ENCODE assay signal across 27 cellular contexts in the genomic region with DNA sequence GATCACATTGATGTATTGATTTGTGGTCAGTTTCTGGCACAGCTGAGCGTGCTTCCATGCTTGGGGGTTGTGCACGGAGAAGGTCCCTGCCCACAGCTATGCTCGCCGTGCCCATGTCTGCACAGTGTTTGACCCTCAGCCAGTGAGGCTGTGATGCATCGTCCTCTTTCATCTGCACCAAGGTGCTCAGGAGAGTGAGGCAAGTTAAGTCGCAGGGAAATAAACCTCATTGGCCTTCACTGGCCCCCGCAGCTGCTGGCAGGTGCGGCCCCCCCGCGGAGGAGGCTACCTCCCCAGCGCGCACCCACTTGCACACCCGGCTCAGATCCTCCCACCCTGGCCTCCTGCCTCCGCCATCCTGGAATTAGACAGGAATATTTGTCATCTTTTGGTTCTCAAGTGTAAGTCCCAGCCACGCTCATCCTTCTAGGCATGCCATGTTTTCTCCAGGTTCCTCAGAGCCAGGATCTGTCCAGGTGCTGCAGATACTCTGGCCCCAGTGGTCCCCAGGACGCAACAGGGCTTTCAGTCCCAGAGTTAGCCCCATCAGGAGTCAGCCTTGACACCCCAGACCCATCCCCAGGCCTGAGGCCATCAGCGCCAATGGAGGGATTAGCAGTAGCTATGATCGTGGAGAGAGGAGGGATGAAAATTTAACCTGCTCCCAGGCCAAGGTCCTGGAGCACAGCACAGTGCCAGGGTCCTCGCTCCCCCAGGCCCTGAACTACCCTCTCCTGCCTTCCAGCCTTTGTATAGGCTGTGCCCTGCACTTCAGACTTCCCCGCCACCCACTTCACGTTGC.
DNase-seq lines count a peak whose midpoint lies in the region; ATAC-seq, FAIRE-seq and TF ChIP-seq lines count a peak whose summit lies in the region.
"Had no signal": no experiment of that assay in that cellular context is flagged by ENCODE, and none has a peak within 500 bp of the region (broad histone marks: within the 10 kb centered on the region; RNA-seq: fewer than 3 reads in every experiment).

No MANE protein-coding gene starts in this region.

- no peak overlapping the region for H4K5ac ChIP-seq in H1 (ENCODE audit: insufficient read length, low read depth, low read length)

- TF ChIP-seq POLR2A in H1 (IDR thresholded peaks at IDR 0.05; ENCODE audit: control extremely low read depth in 1 of 2, low read depth in 2 of 2, low read length in 2 of 2) = no peak

- H2BK20ac ChIP-seq in H1 (ENCODE audit: low read length) = no peak overlapping the region

- no peak overlapping the region for H3K14ac ChIP-seq in H1 (ENCODE audit: insufficient read length)

- H3F3A ChIP-seq in GM23248 (ENCODE audit: insufficient read depth) = no peaks in the 10 kb centered on the region

- H3K9me3 ChIP-seq in astrocyte (ENCODE audit: insufficient read depth, low read depth, low read length) (no peaks in the 10 kb centered on the region), H1 (ENCODE audit: insufficient read depth in 2 of 2, low read depth in 1 of 2, low read length in 1 of 2) (no peaks in the 10 kb centered on the region), upper lobe of right lung (no peaks in the 10 kb centered on the region), GM23248 (ENCODE audit: low read depth) (no peaks in the 10 kb centered on the region)

- H3K18ac ChIP-seq in H1 (ENCODE audit: extremely low read depth, low read length) = no peak overlapping the region

- H3K27ac ChIP-seq in astrocyte (ENCODE audit: low read depth, low read length) (no peak overlapping the region), H1 (ENCODE audit: low read depth, low read length) (no peak overlapping the region), upper lobe of right lung (no peak overlapping the region), GM23248 (no peak overlapping the region)
- H3K27ac ChIP-seq: C4-2B, RWPE1 had no signal

- H3K4me3 ChIP-seq in astrocyte (ENCODE audit: insufficient read depth, low read depth, low read length) (no peak overlapping the region), H1 (ENCODE audit: extremely low read depth in 1 of 4, insufficient read depth in 2 of 4, low read depth in 3 of 4, low read length in 4 of 4) (no peak overlapping the region), upper lobe of right lung (no peak overlapping the region), GM23248 (no peak overlapping the region)

- no peak overlapping the region for H2BK12ac ChIP-seq in H1 (ENCODE audit: low read depth, low read length)

- POLR2A ChIA-PET in H1 (lab: Charles Lee; ENCODE audit: partially characterized antibody) = no interaction called here

- no peaks in the 10 kb centered on the region for H3K23me2 ChIP-seq in H1 (ENCODE audit: low read depth, low read length)

- H2AFZ ChIP-seq in astrocyte (ENCODE audit: low read depth, low read length) (no peak overlapping the region), H1 (ENCODE audit: low read length) (no peak overlapping the region), GM23248 (no peak overlapping the region)

- H3K4me1 Mint-ChIP-seq in astrocyte (ENCODE audit: low read depth, unreplicated experiment) = peaks cover 4% of the 10 kb centered on the region
- no peaks in the 10 kb centered on the region for H3K4me1 Mint-ChIP-seq in T-helper 2 cell treated with Interferon-gamma antibody and Interleukin-4, amounts not matched to agents 5 μg/mL and 100 μg/mL, for 36 hours (ENCODE audit: low read depth)
- H3K4me1 Mint-ChIP-seq: B cell; CD8-positive, alpha-beta memory T cell had no signal

- peaks cover 1% of the 10 kb centered on the region for H3K36me3 Mint-ChIP-seq in astrocyte (ENCODE audit: low read depth, unreplicated experiment)
- no peaks in the 10 kb centered on the region for H3K36me3 Mint-ChIP-seq in T-helper 2 cell treated with Interferon-gamma antibody and Interleukin-4, amounts not matched to agents 5 μg/mL and 100 μg/mL, for 36 hours (ENCODE audit: low read depth)
- H3K36me3 Mint-ChIP-seq: CD8-positive, alpha-beta memory T cell had no signal

- H3K27ac Mint-ChIP-seq in astrocyte (ENCODE audit: unreplicated experiment) = no peak overlapping the region
- H3K27ac Mint-ChIP-seq in T-helper 2 cell treated with Interferon-gamma antibody and Interleukin-4, amounts not matched to agents 5 μg/mL and 100 μg/mL, for 36 hours = no peak overlapping the region
- H3K27ac Mint-ChIP-seq: B cell; CD8-positive, alpha-beta memory T cell had no signal

- H2AK5ac ChIP-seq in H1 (ENCODE audit: low read depth, low read length) = no peak overlapping the region

- no peaks in the 10 kb centered on the region for H3K79me1 ChIP-seq in H1 (ENCODE audit: low read depth, low read length)

- no peak for TF ChIP-seq RAD21 in H1 (IDR thresholded peaks at IDR 0.05 in 1 of 2, conservative IDR thresholded peaks at IDR 0.05 in 1 of 2; ENCODE audit: low read depth in 2 of 2, low read length in 2 of 2)

- 84% methylated on average over 21 of the region's 21 CpGs; no CpG with 5 or more reads in 1 of the 2 experiments for WGBS in H1 (ENCODE audit: extremely low coverage in 1 of 2, insufficient coverage in 1 of 2, insufficient read length in 1 of 2, insufficient replicate concordance in 2 of 2, low coverage in 1 of 2, low lambda C conversion rate in 2 of 2, missing lambda C conversion rate in 1 of 2), 2 experiments
- WGBS in GM23248 (ENCODE audit: low coverage in 1 of 2, low lambda C conversion rate in 2 of 2, missing lambda C conversion rate in 2 of 2), 2 experiments = 31 to 33% methylated on average over 19 to 21 of the region's 21 CpGs

- no peak overlapping the region for H2BK5ac ChIP-seq in H1 (ENCODE audit: low read depth, low read length)

- in situ Hi-C loops in GM23248 (cut with MboI) = no loop called here

- H3K4me1 ChIP-seq in astrocyte (ENCODE audit: insufficient read depth, low read length) = no peaks in the 10 kb centered on the region
- peaks cover 0 to 3% (median 0%) of the 10 kb centered on the region in 4 experiments; a peak in 2 of 7 replicates for H3K4me1 ChIP-seq in H1 (replicated peaks in 1 of 4; ENCODE audit: control insufficient read depth in 3 of 4, insufficient read depth in 4 of 4, low read length in 3 of 4)
- H3K4me1 ChIP-seq in upper lobe of right lung = no peaks in the 10 kb centered on the region
- H3K4me1 ChIP-seq in GM23248 (ENCODE audit: insufficient read depth) = no peaks in the 10 kb centered on the region

- H3K4me3 Mint-ChIP-seq in astrocyte (ENCODE audit: unreplicated experiment) = no peak overlapping the region
- H3K4me3 Mint-ChIP-seq in T-helper 2 cell treated with Interferon-gamma antibody and Interleukin-4, amounts not matched to agents 5 μg/mL and 100 μg/mL, for 36 hours = no peak overlapping the region
- H3K4me3 Mint-ChIP-seq: B cell; CD8-positive, alpha-beta memory T cell had no signal

- H3K4ac ChIP-seq in H1 (replicated peaks; ENCODE audit: insufficient read length, low read depth, low read length) = no peak overlapping the region

- CTCF ChIA-PET in H1 (lab: Charles Lee; ENCODE audit: partially characterized antibody) = no interaction called here

- H4K20me1 ChIP-seq in astrocyte (ENCODE audit: insufficient read depth, low read length) = no peaks in the 10 kb centered on the region
- H4K20me1 ChIP-seq in H1 (replicated peaks in 1 of 2; ENCODE audit: control insufficient read depth in 1 of 2, insufficient read depth in 2 of 2, low read length in 2 of 2) = no peaks in the 10 kb centered on the region
- H4K20me1 ChIP-seq in GM23248 (ENCODE audit: insufficient read depth) = no peaks in the 10 kb centered on the region

- H2BK15ac ChIP-seq in H1 (ENCODE audit: low read length) = no peak overlapping the region

- H3K79me2 ChIP-seq in astrocyte (ENCODE audit: insufficient read depth, low read length) = no peaks in the 10 kb centered on the region
- no peaks in the 10 kb centered on the region for H3K79me2 ChIP-seq in H1 (ENCODE audit: control insufficient read depth in 1 of 2, insufficient read depth in 2 of 2, low read length in 2 of 2)
- no peaks in the 10 kb centered on the region for H3K79me2 ChIP-seq in GM23248 (ENCODE audit: insufficient read depth)

- DNase-seq in astrocyte (ENCODE audit: low read depth) (peak; percentile 8), H1 (ENCODE audit: low read depth in 1 of 2, low spot score in 2 of 2) (peak in 1 of 2 experiments; percentile 36), omental fat pad (ENCODE audit: low spot score) (peak; percentile 15), upper lobe of right lung (peak; percentile 37), GM23248 (no peak)
- DNase-seq in T-helper 2 cell treated with Interferon-gamma antibody and Interleukin-4, amounts not matched to agents 5 μg/mL and 100 μg/mL, for 36 hours (ENCODE audit: low spot score) = no peak
- DNase-seq: CD8-positive, alpha-beta memory T cell; DMS79 treated with DMSO at 0.1 percent for 48 hours; GF-D8; H7; Karpas-422; NCI-H1092; NCI-H1417 treated with DMSO at 0.1 percent for 48 hours; NCI-H1694 treated with DMSO at 0.1 percent for 48 hours; NCI-H2081; NCI-H2171; NCI-H226; NCI-H510A; NCI-H69; SHP77 treated with DMSO at 0.1 percent for 48 hours had no signal

- H3K36me3 ChIP-seq in astrocyte (ENCODE audit: insufficient read depth, low read length) (no peaks in the 10 kb centered on the region), H1 (ENCODE audit: control insufficient read depth in 2 of 4, insufficient read depth in 4 of 4, low read length in 3 of 4) (no peaks in the 10 kb centered on the region), upper lobe of right lung (no peaks in the 10 kb centered on the region), GM23248 (ENCODE audit: low read depth) (no peaks in the 10 kb centered on the region)

- no peak for TF ChIP-seq EP300 in H1 (IDR thresholded peaks at IDR 0.05; ENCODE audit: borderline replicate concordance in 1 of 2, low read depth in 2 of 2, low read length in 2 of 2)

- FAIRE-seq in astrocyte (lab: Jason Lieb, UNC) = no peak
- FAIRE-seq in H1 (lab: Jason Lieb, UNC) = no peak
- FAIRE-seq: GM12891, HepG2 had no signal

- no peaks in the 10 kb centered on the region for H3K9me2 ChIP-seq in GM23248 (ENCODE audit: insufficient read depth)

- H3K9ac ChIP-seq in astrocyte (ENCODE audit: low read length) (no peak overlapping the region), H1 (replicated peaks in 1 of 4; ENCODE audit: extremely low read depth in 1 of 4, low read depth in 3 of 4, low read length in 3 of 4) (no peak overlapping the region), GM23248 (no peak overlapping the region)

- no peak overlapping the region for H2BK120ac ChIP-seq in H1 (replicated peaks; ENCODE audit: low read depth, low read length)

- H4K91ac ChIP-seq in H1 (replicated peaks; ENCODE audit: insufficient read length, low read length) = no peak overlapping the region

- H3K4me2 ChIP-seq in astrocyte (ENCODE audit: low read length) = no peak overlapping the region
- H3K4me2 ChIP-seq in H1 (ENCODE audit: insufficient read depth in 1 of 2, low read depth in 2 of 2, low read length in 2 of 2) = no peak overlapping the region
- H3K4me2 ChIP-seq in GM23248 (ENCODE audit: unreplicated experiment) = no peak overlapping the region

- H3K27me3 ChIP-seq in astrocyte (ENCODE audit: insufficient read depth, low read length) (peaks cover 4% of the 10 kb centered on the region), H1 (replicated peaks in 1 of 4; ENCODE audit: control insufficient read depth in 3 of 4, extremely low read depth in 1 of 4, insufficient read depth in 3 of 4, low read length in 3 of 4) (no peaks in the 10 kb centered on the region; a peak in 1 of 7 replicates), upper lobe of right lung (no peaks in the 10 kb centered on the region), GM23248 (replicated peaks; ENCODE audit: insufficient read depth) (no peaks in the 10 kb centered on the region)

- H4K8ac ChIP-seq in H1 (ENCODE audit: extremely low read depth, insufficient read depth, low read length) = 0 out of 2 replicates have a peak overlapping the region, but pooled peaks have one; percentile 11

- no peak overlapping the region for H3K56ac ChIP-seq in H1 (replicated peaks; ENCODE audit: insufficient read length, low read depth, low read length)

- H3K9me3 Mint-ChIP-seq in astrocyte (ENCODE audit: unreplicated experiment) = peaks cover 8% of the 10 kb centered on the region
- H3K9me3 Mint-ChIP-seq in T-helper 2 cell treated with Interferon-gamma antibody and Interleukin-4, amounts not matched to agents 5 μg/mL and 100 μg/mL, for 36 hours = no peaks in the 10 kb centered on the region

- intact Hi-C loops in upper lobe of right lung (cut with DNase I) = no loop called here

- peaks cover 71% of the 10 kb centered on the region for H3K27me3 Mint-ChIP-seq in astrocyte (ENCODE audit: low read depth, unreplicated experiment)
- no peaks in the 10 kb centered on the region for H3K27me3 Mint-ChIP-seq in T-helper 2 cell treated with Interferon-gamma antibody and Interleukin-4, amounts not matched to agents 5 μg/mL and 100 μg/mL, for 36 hours (ENCODE audit: low read depth)

- no peak overlapping the region for H3K23ac ChIP-seq in H1 (ENCODE audit: insufficient read length)

- TF ChIP-seq CTCF in astrocyte (IDR thresholded peaks at IDR 0.05; ENCODE audit: insufficient read depth, low read depth, low read length) = no peak
- TF ChIP-seq CTCF in H1 (IDR thresholded peaks at IDR 0.05; ENCODE audit: control extremely low read depth in 1 of 3, insufficient read depth in 1 of 3, low read depth in 1 of 3, low read length in 3 of 3) = no peak
- no peak for TF ChIP-seq CTCF in omental fat pad (IDR thresholded peaks at IDR 0.05)
- no peak for TF ChIP-seq CTCF in upper lobe of right lung (IDR thresholded peaks at IDR 0.05)

- ATAC-seq in omental fat pad (ENCODE audit: low FRiP score) = no peak
- ATAC-seq in upper lobe of right lung = no peak
- ATAC-seq in HG02840 (IDR thresholded peaks at IDR 0.05; ENCODE audit: low FRiP score, unreplicated experiment) = no peak
- ATAC-seq: HepG2, Panc1 had no signal

Comparison
In these comparisons a context has a peak if more than half of its experiments do, and no peak if none do; other contexts are left out.
1. DNase-seq: peak in astrocyte (single experiment), omental fat pad (single experiment) and upper lobe of right lung (single experiment); none in GM23248 (single experiment) and T-helper 2 cell treated with Interferon-gamma antibody and Interleukin-4, amounts not matched to agents 5 μg/mL and 100 μg/mL, for 36 hours (single experiment).